Comparison of ENCODE assay signal across 9 cellular contexts in genomic region chr6:41288025-41288777, GRCh38. TPM values are rescaled to one million over a fixed set of nuclear protein-coding genes. Genes with fewer than 3 reads are reported as not detected.
DNase-seq lines count a peak whose midpoint lies in the region; ATAC-seq and TF ChIP-seq lines count a peak whose summit lies in the region.
"Had no signal": no experiment of that assay in that cellular context is flagged by ENCODE, and none has a peak within 500 bp of the region (broad histone marks: within the 10 kb centered on the region; RNA-seq: fewer than 3 reads in every experiment).

No MANE protein-coding gene starts in this region.

- peak overlapping the region; percentile 63 for H3K27ac Mint-ChIP-seq in activated naive CD8-positive, alpha-beta T cell treated with anti-CD3 and anti-CD28 coated beads, Interleukin-2, amount 50 U/mL, for 24 hours
- no peak overlapping the region for H3K27ac Mint-ChIP-seq in stimulated activated memory B cell treated with anti-CD40 and anti-IgM and Interleukin-4, amounts not matched to agents 10 μg/mL and 1 μg/mL and 100 μg/mL, for 72 hours

- H3K9me3 ChIP-seq in tibial artery (no peaks in the 10 kb centered on the region), stomach (no peaks in the 10 kb centered on the region)

- no peak for TF ChIP-seq EP300 in stomach (IDR thresholded peaks at IDR 0.05)

- ATAC-seq in GM19351 (IDR thresholded peaks at IDR 0.05; ENCODE audit: unreplicated experiment): peak; percentile 89
- ATAC-seq in activated naive CD8-positive, alpha-beta T cell treated with anti-CD3 and anti-CD28 coated beads, Interleukin-2, amount 50 U/mL, for 24 hours: peak; percentile 62
- peak; percentile 43 for ATAC-seq in stimulated activated memory B cell treated with anti-CD40 and anti-IgM and Interleukin-4, amounts not matched to agents 10 μg/mL and 1 μg/mL and 100 μg/mL, for 72 hours
- ATAC-seq in GM21526 (IDR thresholded peaks at IDR 0.05; ENCODE audit: low FRiP score, unreplicated experiment): no peak

- H3K4me1 Mint-ChIP-seq in activated naive CD8-positive, alpha-beta T cell treated with anti-CD3 and anti-CD28 coated beads, Interleukin-2, amount 50 U/mL, for 24 hours: peaks cover 25% of the 10 kb centered on the region
- H3K4me1 Mint-ChIP-seq in stimulated activated memory B cell treated with anti-CD40 and anti-IgM and Interleukin-4, amounts not matched to agents 10 μg/mL and 1 μg/mL and 100 μg/mL, for 72 hours: peaks cover 6% of the 10 kb centered on the region

- H3K4me1 ChIP-seq in tibial artery (no peaks in the 10 kb centered on the region), stomach (no peaks in the 10 kb centered on the region)

- peaks cover 0 to 18% of the 10 kb centered on the region in 2 donors for H3K27me3 ChIP-seq in tibial artery
- H3K27me3 ChIP-seq in stomach: peaks cover 0 to 9% (median 4%) of the 10 kb centered on the region in 3 donors

- TF ChIP-seq CTCF in tibial artery (IDR thresholded peaks at IDR 0.05) (no peak), stomach (IDR thresholded peaks at IDR 0.05) (no peak)

- H3K9me3 Mint-ChIP-seq in activated naive CD8-positive, alpha-beta T cell treated with anti-CD3 and anti-CD28 coated beads, Interleukin-2, amount 50 U/mL, for 24 hours: no peaks in the 10 kb centered on the region
- H3K9me3 Mint-ChIP-seq in stimulated activated memory B cell treated with anti-CD40 and anti-IgM and Interleukin-4, amounts not matched to agents 10 μg/mL and 1 μg/mL and 100 μg/mL, for 72 hours: no peaks in the 10 kb centered on the region

- WGBS in stomach, 5 donors: 30 to 39% (median 35%) methylated on average over 6 of the region's 6 CpGs

- DNase-seq in NCI-H1092 treated with DMSO at 0.1 percent for 48 hours (lab: John Stamatoyannopoulos, UW) (peak; percentile 92), tibial artery (no peak), stomach (no peak)
- no peak for DNase-seq in activated naive CD8-positive, alpha-beta T cell treated with anti-CD3 and anti-CD28 coated beads, Interleukin-2, amount 50 U/mL, for 24 hours
- DNase-seq: central memory CD4-positive, alpha-beta T cell had no signal

- intact Hi-C loops in tibial artery (cut with DNase I; ENCODE audit: low total_unique reads) (no loop called here), stomach (cut with DNase I; ENCODE audit: low total_unique reads) (no loop called here)

- no peak overlapping the region for H3K4me3 ChIP-seq in tibial artery
- no peak overlapping the region for H3K4me3 ChIP-seq in stomach

- H3K27ac ChIP-seq in tibial artery (no peak overlapping the region), stomach (no peak overlapping the region)

- H3K27me3 Mint-ChIP-seq in activated naive CD8-positive, alpha-beta T cell treated with anti-CD3 and anti-CD28 coated beads, Interleukin-2, amount 50 U/mL, for 24 hours: peaks cover 2% of the 10 kb centered on the region
- H3K27me3 Mint-ChIP-seq in stimulated activated memory B cell treated with anti-CD40 and anti-IgM and Interleukin-4, amounts not matched to agents 10 μg/mL and 1 μg/mL and 100 μg/mL, for 72 hours: peaks cover 13% of the 10 kb centered on the region

- TF ChIP-seq POLR2A in stomach (IDR thresholded peaks at IDR 0.05): no peak

- H3K4me3 Mint-ChIP-seq in activated naive CD8-positive, alpha-beta T cell treated with anti-CD3 and anti-CD28 coated beads, Interleukin-2, amount 50 U/mL, for 24 hours: no peak overlapping the region
- no peak overlapping the region for H3K4me3 Mint-ChIP-seq in stimulated activated memory B cell treated with anti-CD40 and anti-IgM and Interleukin-4, amounts not matched to agents 10 μg/mL and 1 μg/mL and 100 μg/mL, for 72 hours

- H3K36me3 Mint-ChIP-seq in activated naive CD8-positive, alpha-beta T cell treated with anti-CD3 and anti-CD28 coated beads, Interleukin-2, amount 50 U/mL, for 24 hours (ENCODE audit: low read depth): no peaks in the 10 kb centered on the region
- no peaks in the 10 kb centered on the region for H3K36me3 Mint-ChIP-seq in stimulated activated memory B cell treated with anti-CD40 and anti-IgM and Interleukin-4, amounts not matched to agents 10 μg/mL and 1 μg/mL and 100 μg/mL, for 72 hours

- H3K36me3 ChIP-seq in tibial artery: no peaks in the 10 kb centered on the region
- H3K36me3 ChIP-seq in stomach: no peaks in the 10 kb centered on the region

RNA-seq across cellular contexts. Expression of gene TREM1, which starts 1.7 kb away (rescaled TPM):
- total RNA-seq in stomach: 1 to 10 TPM in 1 of 5 donors, not detected in 4; 1.7 TPM
- 1 to 10 TPM in 1 of 3 donors, under 1 TPM in 1, not detected in 1; 0.10 to 7.7 TPM for polyA plus RNA-seq in stomach

RNA-seq across cellular contexts. Expression of gene NCR2, which starts 47.2 kb away (rescaled TPM):
- total RNA-seq in stomach: not detected
- not detected for polyA plus RNA-seq in stomach
- total RNA-seq: liver had no signal
- polyA plus RNA-seq: liver had no signal
